In genomic region chr11:45146072-45147016, GRCh38 we compare ENCODE assay signal across 8 cellular contexts. TPM values are rescaled to one million over a fixed set of nuclear protein-coding genes. Genes with fewer than 3 reads are reported as not detected.
DNase-seq lines count a peak whose midpoint lies in the region; ATAC-seq and TF ChIP-seq lines count a peak whose summit lies in the region.

TSS of gene PRDM11 (plus strand) at chr11:45146639. CDS start at chr11:45181767, 35,128 bp downstream.

- no peaks in the 10 kb centered on the region for H3K4me1 Mint-ChIP-seq in Caco-2 (ENCODE audit: low read depth, unreplicated experiment)

- peak within 1 kb of the TSS; percentile 41 for H3K18ac ChIP-seq in trophoblast cell (ENCODE audit: low read length)

- no peaks in the 10 kb centered on the region for H3K9me3 ChIP-seq in Caco-2
- H3K9me3 ChIP-seq in adipocyte (ENCODE audit: control insufficient read depth, low read length) = no peaks in the 10 kb centered on the region
- H3K9me3 ChIP-seq in heart left ventricle = no peaks in the 10 kb centered on the region
- H3K9me3 ChIP-seq in trophoblast cell (ENCODE audit: insufficient read depth, low read depth, low read length) = no peaks in the 10 kb centered on the region
- H3K9me3 ChIP-seq in aorta (ENCODE audit: control insufficient read depth, low read length) = no peaks in the 10 kb centered on the region

- H3K27ac ChIP-seq in heart left ventricle (peak within 1 kb of the TSS; percentile 92 to 99 (median 98)), trophoblast cell (ENCODE audit: low read depth, low read length) (peak within 1 kb of the TSS; percentile 92), aorta (ENCODE audit: low read depth in 1 of 2, low read length in 2 of 2) (peak within 1 kb of the TSS; percentile 90 to 96)

- peak within 1 kb of the TSS; percentile 6 for H4K91ac ChIP-seq in trophoblast cell (ENCODE audit: low read depth, low read length)

- no peak within 1 kb of the TSS for H3K23ac ChIP-seq in trophoblast cell (ENCODE audit: low read length)

- H3K9ac ChIP-seq in adipocyte (ENCODE audit: low read length) = peak within 1 kb of the TSS; percentile 92
- peak within 1 kb of the TSS; percentile 79 for H3K9ac ChIP-seq in trophoblast cell (ENCODE audit: low read length)

- H4K8ac ChIP-seq in trophoblast cell (ENCODE audit: low read depth, low read length) = peak within 1 kb of the TSS; percentile 72

- H3K27me3 ChIP-seq in Caco-2 (replicated peaks; ENCODE audit: control insufficient read depth, insufficient read depth, low read length) (no peaks in the 10 kb centered on the region), adipocyte (replicated peaks; ENCODE audit: control insufficient read depth, insufficient read depth, low read length) (peaks cover 5% of the 10 kb centered on the region), heart left ventricle (peaks cover 0 to 6% (median 0%) of the 10 kb centered on the region in 9 donors), trophoblast cell (ENCODE audit: insufficient read depth, low read length) (no peaks in the 10 kb centered on the region), aorta (ENCODE audit: control insufficient read depth in 1 of 2, insufficient read depth in 2 of 2, low read length in 1 of 2) (no peaks in the 10 kb centered on the region)

- POLR2A ChIA-PET in Caco-2 (lab: Charles Lee) = no interaction called here

- no peak within 1 kb of the TSS for H3K4ac ChIP-seq in trophoblast cell (ENCODE audit: low read depth, low read length)

- H3K27me3 Mint-ChIP-seq in Caco-2 (ENCODE audit: insufficient read depth, unreplicated experiment) = peaks cover 4% of the 10 kb centered on the region

- intact Hi-C loops in Caco-2 (cut with micrococcal nuclease; ENCODE audit: unreplicated experiment) = loop anchor here (1.0 kb wide), 1 partner anchor 34 kb away; no protein-coding TSS in a partner anchor
- intact Hi-C loops in heart left ventricle (cut with DNase I) = loop anchor here in 6 of 10 donors (1.0 to 5.0 kb wide), 5 partner anchors 34 to 64 kb away; no protein-coding TSS in a partner anchor
- intact Hi-C loops in aorta (cut with DNase I) = loop anchor here (1.0 to 10.0 kb wide), 3 partner anchors 32 to 88 kb away; no protein-coding TSS in a partner anchor

- H3K4me1 ChIP-seq in Caco-2 (no peaks in the 10 kb centered on the region), adipocyte (ENCODE audit: control insufficient read depth, insufficient read depth, low read length) (peaks cover 20% of the 10 kb centered on the region), heart left ventricle (peaks cover 0 to 31% (median 20%) of the 10 kb centered on the region in 12 donors), trophoblast cell (ENCODE audit: control insufficient read depth in 1 of 2, insufficient read depth in 2 of 2, low read length in 2 of 2) (peaks cover 13% of the 10 kb centered on the region in 2 experiments), aorta (ENCODE audit: control insufficient read depth in 1 of 2, insufficient read depth in 2 of 2, low read length in 2 of 2) (no peaks in the 10 kb centered on the region)

- peak within 1 kb of the TSS; percentile 82 for H3K27ac Mint-ChIP-seq in Caco-2 (ENCODE audit: unreplicated experiment)

- peak in 1 of 2 donors; percentile 35 for TF ChIP-seq POLR2A in heart left ventricle (IDR thresholded peaks at IDR 0.05)

- WGBS in heart left ventricle, 4 donors = 0 to 1% (median 0%) methylated on average over 38 to 93 of the region's 93 CpGs
- no CpG with 5 or more reads among the region's 93 CpGs for WGBS in trophoblast cell (ENCODE audit: extremely low coverage, insufficient coverage, insufficient read length)
- WGBS in aorta, 2 donors = 0% methylated on average over 75 to 93 of the region's 93 CpGs

- H3K79me2 ChIP-seq in trophoblast cell (ENCODE audit: control insufficient read depth, insufficient read depth, low read length, poor library complexity) = peaks cover 4% of the 10 kb centered on the region

- peak within 1 kb of the TSS; percentile 4 for H2AFZ ChIP-seq in trophoblast cell (ENCODE audit: insufficient read depth, low read length, poor library complexity)

- H3K14ac ChIP-seq in trophoblast cell (ENCODE audit: low read length) = peak within 1 kb of the TSS; percentile 55

- peak within 1 kb of the TSS; percentile 29 for H2BK120ac ChIP-seq in trophoblast cell (ENCODE audit: insufficient read depth, low read length, poor library complexity)

- H3K36me3 ChIP-seq in Caco-2 (ENCODE audit: control insufficient read depth, insufficient read depth, low read length) = no peaks in the 10 kb centered on the region
- H3K36me3 ChIP-seq in adipocyte (ENCODE audit: control insufficient read depth, insufficient read depth, low read length, severe bottlenecking) = no peaks in the 10 kb centered on the region
- no peaks in the 10 kb centered on the region for H3K36me3 ChIP-seq in heart left ventricle
- no peaks in the 10 kb centered on the region for H3K36me3 ChIP-seq in trophoblast cell (ENCODE audit: control insufficient read depth in 1 of 2, insufficient read depth in 2 of 2, low read length in 2 of 2)
- no peaks in the 10 kb centered on the region for H3K36me3 ChIP-seq in aorta (ENCODE audit: control insufficient read depth in 1 of 2, insufficient read depth in 2 of 2, low read length in 1 of 2)

- H3K36me3 Mint-ChIP-seq in Caco-2 (ENCODE audit: insufficient read depth, unreplicated experiment) = peaks cover 9% of the 10 kb centered on the region

- ATAC-seq in GM19395 (IDR thresholded peaks at IDR 0.05; ENCODE audit: unreplicated experiment) = peak; percentile 44
- ATAC-seq in HG03469 (IDR thresholded peaks at IDR 0.05; ENCODE audit: unreplicated experiment) = peak; percentile 18
- ATAC-seq in heart left ventricle = peak in 2 of 4 donors; percentile 26 to 36
- ATAC-seq in aorta (ENCODE audit: low FRiP score) = peak; percentile 42

- H2BK5ac ChIP-seq in trophoblast cell (ENCODE audit: low read depth, low read length, poor library complexity) = peak within 1 kb of the TSS; percentile 70

- TSS peak; percentile 88 for BruUV-seq in Caco-2 (replicated peaks; lab: Mats Ljungman, UMichigan)

- peak within 1 kb of the TSS; percentile 72 for H3K4me3 Mint-ChIP-seq in Caco-2 (ENCODE audit: unreplicated experiment)

- peaks cover 7% of the 10 kb centered on the region for H3K79me1 ChIP-seq in trophoblast cell (ENCODE audit: low read length)

- H3K4me3 ChIP-seq in Caco-2 (ENCODE audit: low read depth, low read length) (peak within 1 kb of the TSS; percentile 73), adipocyte (ENCODE audit: low read length) (peak within 1 kb of the TSS; percentile 91), heart left ventricle (peak within 1 kb of the TSS; percentile 58 to 93 (median 78)), trophoblast cell (ENCODE audit: low read depth, low read length) (peak within 1 kb of the TSS; percentile 76), aorta (ENCODE audit: low read length in 2 of 2) (peak within 1 kb of the TSS; percentile 78 to 89)

- TF ChIP-seq CTCF in Caco-2 (IDR thresholded peaks at IDR 0.05; ENCODE audit: insufficient read depth in 1 of 2, low read depth in 1 of 2, low read length in 1 of 2, severe bottlenecking in 1 of 2, unreplicated experiment in 1 of 2) (no peak), heart left ventricle (IDR thresholded peaks at IDR 0.05) (no peak)

- no peaks in the 10 kb centered on the region for H3K9me3 Mint-ChIP-seq in Caco-2 (ENCODE audit: unreplicated experiment)

- CTCF ChIA-PET in Caco-2 (lab: Charles Lee) = interaction anchor here (1.0 kb wide), 1 partner anchor 36 kb away, joined by 4 read pairs; no protein-coding TSS in a partner anchor

- DNase-seq in Caco-2 (peak; percentile 58 to 71), RPMI7951 (ENCODE audit: low read depth) (peak; percentile 70), adipocyte (ENCODE audit: low read depth) (peak; percentile 90), heart left ventricle (peak; percentile 46 to 83 (median 80)), trophoblast cell (peak; percentile 69 to 82), aorta (peak; percentile 85 to 93)

- H2AK5ac ChIP-seq in trophoblast cell (ENCODE audit: low read length) = no peak within 1 kb of the TSS

- H4K12ac ChIP-seq in trophoblast cell (ENCODE audit: low read depth, low read length) = peak within 1 kb of the TSS; percentile 39

- no peak within 1 kb of the TSS for H2BK12ac ChIP-seq in trophoblast cell (ENCODE audit: low read length)

- H3K4me2 ChIP-seq in trophoblast cell (ENCODE audit: low read length) = peak within 1 kb of the TSS; percentile 67

RNA-seq across cellular contexts. Expression of gene PRDM11, which starts in this region (rescaled TPM):
- total RNA-seq in Caco-2 (2022) = 11.8 and 12.5 TPM in 2 replicates
- 2.0 and 2.9 TPM in 2 replicates for total RNA-seq in RPMI7951 (2014; rRNA removed; shearing (Covaris generic))
- total RNA-seq in heart left ventricle = 10 to 100 TPM; 14.7 to 29.6 (median 18.2) TPM
- polyA plus RNA-seq in heart left ventricle = 10 to 100 TPM in 1 of 2 donors, 1 to 10 TPM in 1; 4.5 to 19.2 TPM
- polyA plus RNA-seq in trophoblast cell (2013) = 1.8 and 2.4 TPM in 2 replicates
- total RNA-seq in aorta = 10 to 100 TPM; 23.6 to 29.6 TPM
- 10 to 100 TPM in 1 of 2 donors, 1 to 10 TPM in 1; 6.1 to 12.3 TPM for polyA plus RNA-seq in aorta
